Comparison of ENCODE assay signal across 17 cellular contexts in the genomic region with DNA sequence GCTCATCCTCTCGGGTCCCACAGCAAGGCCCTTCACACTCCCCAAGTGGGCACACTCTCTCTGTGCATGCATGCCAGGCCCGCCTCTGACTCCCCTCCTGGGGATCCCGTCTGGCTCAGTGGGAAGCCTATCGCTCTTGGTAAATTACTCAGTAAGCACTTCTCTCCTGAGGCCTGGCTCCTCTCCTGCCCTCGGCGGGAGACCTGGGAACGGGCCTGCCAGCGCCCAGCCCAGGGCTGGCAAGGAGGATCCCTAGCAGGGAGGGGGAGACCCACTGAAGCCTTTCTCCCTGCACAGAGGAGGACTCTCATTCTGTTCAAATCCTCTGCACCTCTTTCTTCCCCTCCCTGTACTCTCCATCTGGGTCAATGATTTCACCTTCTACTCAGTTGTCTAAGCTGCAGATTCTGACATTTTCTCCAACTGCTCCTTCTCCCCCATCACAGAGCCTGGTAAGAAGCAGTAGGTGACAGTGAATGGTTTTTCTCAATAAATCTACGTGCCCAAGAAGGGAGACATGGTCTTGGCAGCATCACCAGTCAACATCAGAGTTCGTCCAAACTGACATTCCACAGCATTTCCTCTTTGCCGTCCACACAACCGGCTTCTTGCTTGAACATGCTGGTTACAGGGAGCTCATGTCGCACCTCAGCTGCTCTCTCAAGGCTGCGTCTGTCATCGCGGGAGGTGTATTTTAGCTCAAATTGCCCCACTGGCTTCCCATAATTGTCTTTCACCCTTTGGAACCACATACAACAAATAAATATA.
DNase-seq lines count a peak whose midpoint lies in the region; ATAC-seq and TF ChIP-seq lines count a peak whose summit lies in the region.
"Had no signal": no experiment of that assay in that cellular context is flagged by ENCODE, and none has a peak within 500 bp of the region (broad histone marks: within the 10 kb centered on the region; RNA-seq: fewer than 3 reads in every experiment).

No MANE protein-coding gene starts in this region.

- H3K36me3 ChIP-seq in MG63: no peaks in the 10 kb centered on the region
- H3K36me3 ChIP-seq in uterus: no peaks in the 10 kb centered on the region

- H3K4me3 ChIP-seq in MG63 (no peak overlapping the region), uterus (no peak overlapping the region)
- H3K4me3 ChIP-seq: SJCRH30 had no signal

- H3K27ac Mint-ChIP-seq in progenitor cell of endocrine pancreas: peak overlapping the region; percentile 57

- H3K36me3 Mint-ChIP-seq in progenitor cell of endocrine pancreas (ENCODE audit: insufficient read depth): peaks cover 10% of the 10 kb centered on the region

- TF ChIP-seq POLR2A in uterus (IDR thresholded peaks at IDR 0.05): no peak

- peaks cover 3% of the 10 kb centered on the region for H3K4me1 Mint-ChIP-seq in progenitor cell of endocrine pancreas (ENCODE audit: low read depth)

- H3K9me3 ChIP-seq in MG63 (no peaks in the 10 kb centered on the region), uterus (no peaks in the 10 kb centered on the region)
- H3K9me3 ChIP-seq: SJCRH30 had no signal

- H3K27me3 ChIP-seq in MG63: no peaks in the 10 kb centered on the region
- no peaks in the 10 kb centered on the region for H3K27me3 ChIP-seq in uterus
- H3K27me3 ChIP-seq: SJCRH30 had no signal

- H3K4me3 Mint-ChIP-seq in progenitor cell of endocrine pancreas (ENCODE audit: low read depth): no peak overlapping the region
- H3K4me3 Mint-ChIP-seq: CD8-positive, alpha-beta memory T cell had no signal

- no peaks in the 10 kb centered on the region for H3K4me1 ChIP-seq in uterus
- H3K4me1 ChIP-seq: SJCRH30 had no signal

- no peak for TF ChIP-seq CTCF in progenitor cell of endocrine pancreas (IDR thresholded peaks at IDR 0.05; ENCODE audit: unreplicated experiment)
- no peak for TF ChIP-seq CTCF in uterus (IDR thresholded peaks at IDR 0.05)

- H3K27me3 Mint-ChIP-seq in progenitor cell of endocrine pancreas: no peaks in the 10 kb centered on the region
- H3K27me3 Mint-ChIP-seq: CD8-positive, alpha-beta memory T cell had no signal

- ATAC-seq in left ventricle myocardium superior (peak; percentile 62), left cardiac atrium (no peak)

- H3K9me3 Mint-ChIP-seq in progenitor cell of endocrine pancreas (ENCODE audit: low read depth): no peaks in the 10 kb centered on the region
- H3K9me3 Mint-ChIP-seq: CD8-positive, alpha-beta memory T cell had no signal

- DNase-seq in left ventricle myocardium superior (peak; percentile 56), left cardiac atrium (no peak), MG63 (peak; percentile 84), progenitor cell of endocrine pancreas (ENCODE audit: low spot score, unreplicated experiment) (no peak), uterus (no peak)
- no peak for DNase-seq in stimulated activated CD4-positive, alpha-beta T cell treated with anti-CD3 and anti-CD28 coated beads, Interleukin-2, amount 100 ng/mL, for 24 hours
- DNase-seq in activated T-cell treated with anti-CD3 and anti-CD28 coated beads, Interleukin-2, amount 50 U/mL, for 1 hour: no peak
- DNase-seq: CD8-positive, alpha-beta memory T cell; DMS 273 treated with DMSO at 0.1 percent for 48 hours; GDM1; KG1; NCI-H1436 treated with DMSO at 0.1 percent for 48 hours; NCI-H2081; NCI-H748 treated with DMSO at 0.1 percent for 48 hours; OCI-M1; RPMI8226; SJCRH30 had no signal

- no peak overlapping the region for H3K27ac ChIP-seq in uterus
- H3K27ac ChIP-seq: SJCRH30 had no signal

- intact Hi-C loops in left ventricle myocardium superior (cut with micrococcal nuclease): no loop called here
- intact Hi-C loops in left cardiac atrium (cut with DNase I): no loop called here
- intact Hi-C loops in uterus (cut with DNase I; ENCODE audit: low total_unique reads): no loop called here

Comparison
In these comparisons a context has a peak if more than half of its experiments do, and no peak if none do; other contexts are left out.
1. DNase-seq: peak in left ventricle myocardium superior (single experiment) and MG63 (single experiment); none in left cardiac atrium (single experiment), progenitor cell of endocrine pancreas (single experiment), stimulated activated CD4-positive, alpha-beta T cell treated with anti-CD3 and anti-CD28 coated beads, Interleukin-2, amount 100 ng/mL, for 24 hours (0 of 2), activated T-cell treated with anti-CD3 and anti-CD28 coated beads, Interleukin-2, amount 50 U/mL, for 1 hour (single experiment) and uterus (0 of 2).